ENCODE assay signal across 20 cellular contexts in the genomic region with DNA sequence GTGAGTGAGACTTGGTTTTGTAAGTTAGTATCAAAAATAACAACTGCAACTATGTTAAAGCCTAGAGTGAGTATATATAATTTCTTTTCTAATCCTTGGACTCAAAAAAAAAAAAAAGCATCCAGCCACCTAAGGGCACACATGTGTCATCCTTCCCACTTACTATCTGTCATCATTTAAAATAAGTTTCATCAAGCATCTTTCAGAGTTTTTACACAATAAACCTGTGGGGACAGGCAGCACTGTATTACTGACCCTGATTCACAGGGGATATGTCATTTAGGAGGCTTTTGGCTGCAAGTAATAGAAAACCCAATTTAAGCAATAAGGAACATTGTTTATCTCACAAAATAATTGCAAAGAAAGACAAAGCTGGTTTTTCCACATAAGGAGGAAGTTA. TPM values are rescaled to one million over a fixed set of nuclear protein-coding genes. Genes with fewer than 3 reads are reported as not detected.
DNase-seq lines count a peak whose midpoint lies in the region; ATAC-seq and TF ChIP-seq lines count a peak whose summit lies in the region.
"Had no signal": no experiment of that assay in that cellular context is flagged by ENCODE, and none has a peak within 500 bp of the region (broad histone marks: within the 10 kb centered on the region; RNA-seq: fewer than 3 reads in every experiment).

No MANE protein-coding gene starts in this region.

- peak overlapping the region; percentile 78; the same call in 1 of the 3 replicates for H2BK15ac ChIP-seq in IMR-90 (ENCODE audit: low read depth, low read length)

- H3K56ac ChIP-seq in IMR-90 (ENCODE audit: extremely low read depth, insufficient read depth, low read length), result no peak overlapping the region

- no peak overlapping the region for H3K4me2 ChIP-seq in IMR-90 (ENCODE audit: low read depth, low read length)
- H3K4me2 ChIP-seq in osteoblast (ENCODE audit: insufficient read depth, low read length), result no peak overlapping the region
- H3K4me2 ChIP-seq: KMS-11 had no signal

- no peak overlapping the region for H2AK5ac ChIP-seq in IMR-90 (ENCODE audit: low read depth, low read length)

- no peak for DNase-seq in activated CD8-positive, alpha-beta T cell treated with anti-CD3 and anti-CD28 coated beads for 36 hours
- no peak for DNase-seq in activated CD8-positive, alpha-beta T cell treated with anti-CD3 and anti-CD28 coated beads, Interleukin-2, amount 10 ng/mL, durations not matched to agents 7 days and 5 days
- DNase-seq in IMR-90, result no peak
- DNase-seq in epithelial cell of esophagus (ENCODE audit: low read depth), result peak; percentile 75
- no peak for DNase-seq in osteoblast (ENCODE audit: insufficient read length, low spot score, missing footprints)
- DNase-seq in cortex of kidney (lab: John Stamatoyannopoulos, UW), result no peak
- DNase-seq: BE2C; Caco-2; CD4-positive, CD25-positive, alpha-beta regulatory T cell; GDM1; GOT3; NCI-H1436; NCI-H1930; NCI-H524; NCI-H82; OCI-M1; SHP77 had no signal

- CTCF ChIA-PET in activated CD8-positive, alpha-beta T cell treated with anti-CD3 and anti-CD28 coated beads for 36 hours (lab: Charles Lee), result interaction anchor here (0.9 kb wide), 1 partner anchor 118 kb away, joined by 3 read pairs; no protein-coding TSS in a partner anchor
- CTCF ChIA-PET in activated CD8-positive, alpha-beta T cell treated with anti-CD3 and anti-CD28 coated beads, Interleukin-2, amount 10 ng/mL, durations not matched to agents 7 days and 5 days (lab: Charles Lee), result interaction anchor here (1.3 kb wide), 1 partner anchor 200 kb away, joined by 4 read pairs; no protein-coding TSS in a partner anchor
- CTCF ChIA-PET in IMR-90 (lab: Yijun Ruan, JAX), result no interaction called here

- TF ChIP-seq CTCF in activated CD8-positive, alpha-beta T cell treated with anti-CD3 and anti-CD28 coated beads for 36 hours (IDR thresholded peaks at IDR 0.05), result no peak
- no peak for TF ChIP-seq CTCF in IMR-90 (conservative IDR thresholded peaks at IDR 0.05; ENCODE audit: low read depth, low read length)
- TF ChIP-seq CTCF in epithelial cell of esophagus (IDR thresholded peaks at IDR 0.05; ENCODE audit: insufficient read depth, low read depth, low read length, missing control alignments), result no peak
- no peak for TF ChIP-seq CTCF in osteoblast (IDR thresholded peaks at IDR 0.05; ENCODE audit: extremely low read depth, low read depth, low read length)

- no peak overlapping the region for H3K27ac ChIP-seq in IMR-90 (ENCODE audit: insufficient read depth, low read length)
- H3K27ac ChIP-seq in osteoblast (ENCODE audit: low read depth, low read length), result peak overlapping the region; percentile 34
- H3K27ac ChIP-seq: KMS-11 had no signal

- no peak overlapping the region for H3K27ac Mint-ChIP-seq in activated CD8-positive, alpha-beta T cell treated with anti-CD3 and anti-CD28 coated beads for 36 hours
- no peak overlapping the region for H3K27ac Mint-ChIP-seq in activated CD8-positive, alpha-beta T cell treated with anti-CD3 and anti-CD28 coated beads, Interleukin-2, amount 10 ng/mL, durations not matched to agents 7 days and 5 days
- H3K27ac Mint-ChIP-seq: CD4-positive, CD25-positive, alpha-beta regulatory T cell had no signal

- POLR2A ChIA-PET in activated CD8-positive, alpha-beta T cell treated with anti-CD3 and anti-CD28 coated beads for 36 hours (lab: Charles Lee), result interaction anchor here (0.6 kb wide), 1 partner anchor 631 kb away, joined by 3 read pairs; no protein-coding TSS in a partner anchor
- POLR2A ChIA-PET in activated CD8-positive, alpha-beta T cell treated with anti-CD3 and anti-CD28 coated beads, Interleukin-2, amount 10 ng/mL, durations not matched to agents 7 days and 5 days (lab: Charles Lee), result no interaction called here
- POLR2A ChIA-PET in IMR-90 (lab: Charles Lee; ENCODE audit: unreplicated experiment), result no interaction called here

- no peak overlapping the region for H3K9ac ChIP-seq in IMR-90 (ENCODE audit: low read depth, low read length)
- H3K9ac ChIP-seq: KMS-11 had no signal

- H3K9me1 ChIP-seq in IMR-90 (ENCODE audit: insufficient read depth, low read length), result peaks cover 8% of the 10 kb centered on the region

- H3K36me3 Mint-ChIP-seq in activated CD8-positive, alpha-beta T cell treated with anti-CD3 and anti-CD28 coated beads for 36 hours (ENCODE audit: low read depth), result no peaks in the 10 kb centered on the region
- H3K36me3 Mint-ChIP-seq in activated CD8-positive, alpha-beta T cell treated with anti-CD3 and anti-CD28 coated beads, Interleukin-2, amount 10 ng/mL, durations not matched to agents 7 days and 5 days (ENCODE audit: low read depth), result no peaks in the 10 kb centered on the region

- peaks cover 3% of the 10 kb centered on the region for H3K27me3 Mint-ChIP-seq in activated CD8-positive, alpha-beta T cell treated with anti-CD3 and anti-CD28 coated beads for 36 hours
- H3K27me3 Mint-ChIP-seq in activated CD8-positive, alpha-beta T cell treated with anti-CD3 and anti-CD28 coated beads, Interleukin-2, amount 10 ng/mL, durations not matched to agents 7 days and 5 days (ENCODE audit: low read depth), result no peaks in the 10 kb centered on the region

- H3K4me1 ChIP-seq in IMR-90 (ENCODE audit: control insufficient read depth, insufficient read depth, low read length), result peaks cover 4% of the 10 kb centered on the region; the same call in 1 of the 2 replicates
- peaks cover 30% of the 10 kb centered on the region for H3K4me1 ChIP-seq in osteoblast (ENCODE audit: insufficient read depth, low read length)
- H3K4me1 ChIP-seq: BE2C, Caco-2 had no signal

- no peak overlapping the region for H4K5ac ChIP-seq in IMR-90 (ENCODE audit: low read depth, low read length)

- ATAC-seq in activated CD8-positive, alpha-beta T cell treated with anti-CD3 and anti-CD28 coated beads for 36 hours, result peak; percentile 53
- ATAC-seq in activated CD8-positive, alpha-beta T cell treated with anti-CD3 and anti-CD28 coated beads, Interleukin-2, amount 10 ng/mL, durations not matched to agents 7 days and 5 days, result no peak
- ATAC-seq in IMR-90 (ENCODE audit: low read depth) (no peak), HG02759 (IDR thresholded peaks at IDR 0.05; ENCODE audit: unreplicated experiment) (no peak), GM19035 (IDR thresholded peaks at IDR 0.05; ENCODE audit: unreplicated experiment) (no peak)

- H3K4me3 ChIP-seq in IMR-90 (ENCODE audit: insufficient read depth, low read depth, low read length) (no peak overlapping the region), epithelial cell of esophagus (ENCODE audit: low read length) (no peak overlapping the region), osteoblast (ENCODE audit: insufficient read depth, low read length) (no peak overlapping the region)

- no peak overlapping the region for H2AFZ ChIP-seq in IMR-90 (replicated peaks; ENCODE audit: low read length, poor library complexity)
- H2AFZ ChIP-seq in osteoblast (ENCODE audit: low read length), result no peak overlapping the region

- H3K27me3 ChIP-seq in IMR-90 (ENCODE audit: control insufficient read depth, insufficient read depth, low read length) (no peaks in the 10 kb centered on the region), osteoblast (ENCODE audit: insufficient read depth, low read length) (no peaks in the 10 kb centered on the region)
- H3K27me3 ChIP-seq: BE2C had no signal

- H2BK5ac ChIP-seq in IMR-90 (ENCODE audit: low read depth, low read length, poor library complexity, severe bottlenecking), result peak overlapping the region; percentile 29

- in situ Hi-C loops in IMR-90 (cut with MboI; ENCODE audit: low sequenced_read_pairs), result no loop called here

- dilution Hi-C loops in IMR-90 (cut with HindIII; ENCODE audit: low sequenced_read_pairs, unreplicated experiment), result no loop called here

- H3K18ac ChIP-seq in IMR-90 (ENCODE audit: low read depth, low read length), result no peak overlapping the region

- no peaks in the 10 kb centered on the region for H4K20me1 ChIP-seq in IMR-90 (ENCODE audit: insufficient read depth, low read length)
- H4K20me1 ChIP-seq in osteoblast (ENCODE audit: insufficient read depth, low read length), result no peaks in the 10 kb centered on the region

- peak overlapping the region; percentile 19; the same call in 1 of the 2 replicates for H3K4ac ChIP-seq in IMR-90 (ENCODE audit: low read depth, low read length)

- H3K23ac ChIP-seq in IMR-90 (ENCODE audit: low read depth, low read length), result no peak overlapping the region

- no TSS peak for BruUV-seq in IMR-90 (replicated peaks; lab: Mats Ljungman, UMichigan)

- no peak overlapping the region for H4K91ac ChIP-seq in IMR-90 (ENCODE audit: insufficient read depth, low read depth, low read length)

- no peaks in the 10 kb centered on the region for H3K79me1 ChIP-seq in IMR-90 (ENCODE audit: low read depth in 1 of 2, low read length in 2 of 2)

- TF ChIP-seq POLR2A in IMR-90 (IDR thresholded peaks at IDR 0.05; ENCODE audit: low read depth, low read length), result no peak

- TF ChIP-seq RAD21 in IMR-90 (IDR thresholded peaks at IDR 0.05; ENCODE audit: low read length), result no peak

- intact Hi-C loops in activated CD8-positive, alpha-beta T cell treated with anti-CD3 and anti-CD28 coated beads for 36 hours (cut with micrococcal nuclease), result no loop called here
- intact Hi-C loops in IMR-90 (cut with micrococcal nuclease), result no loop called here

- no peaks in the 10 kb centered on the region for H3K4me1 Mint-ChIP-seq in activated CD8-positive, alpha-beta T cell treated with anti-CD3 and anti-CD28 coated beads for 36 hours (ENCODE audit: low read depth)
- H3K4me1 Mint-ChIP-seq in activated CD8-positive, alpha-beta T cell treated with anti-CD3 and anti-CD28 coated beads, Interleukin-2, amount 10 ng/mL, durations not matched to agents 7 days and 5 days (ENCODE audit: low read depth), result no peaks in the 10 kb centered on the region
- H3K4me1 Mint-ChIP-seq: CD4-positive, CD25-positive, alpha-beta regulatory T cell had no signal

- H3K79me2 ChIP-seq in osteoblast (ENCODE audit: insufficient read depth, low read length), result no peaks in the 10 kb centered on the region

- H3K4me3 Mint-ChIP-seq in activated CD8-positive, alpha-beta T cell treated with anti-CD3 and anti-CD28 coated beads for 36 hours, result no peak overlapping the region
- H3K4me3 Mint-ChIP-seq in activated CD8-positive, alpha-beta T cell treated with anti-CD3 and anti-CD28 coated beads, Interleukin-2, amount 10 ng/mL, durations not matched to agents 7 days and 5 days, result no peak overlapping the region
- H3K4me3 Mint-ChIP-seq: CD4-positive, CD25-positive, alpha-beta regulatory T cell had no signal

- 0 out of 2 replicates have a peak overlapping the region, but pooled peaks have one; percentile 8 for H2BK20ac ChIP-seq in IMR-90 (ENCODE audit: low read depth, low read length)

- H3K9me3 ChIP-seq in IMR-90 (ENCODE audit: control insufficient read depth, insufficient read depth, low read length) (no peaks in the 10 kb centered on the region), osteoblast (ENCODE audit: low read depth, low read length) (no peaks in the 10 kb centered on the region)
- H3K9me3 ChIP-seq: BE2C, Caco-2 had no signal

- H3K9me3 Mint-ChIP-seq in activated CD8-positive, alpha-beta T cell treated with anti-CD3 and anti-CD28 coated beads for 36 hours, result no peaks in the 10 kb centered on the region
- no peaks in the 10 kb centered on the region for H3K9me3 Mint-ChIP-seq in activated CD8-positive, alpha-beta T cell treated with anti-CD3 and anti-CD28 coated beads, Interleukin-2, amount 10 ng/mL, durations not matched to agents 7 days and 5 days (ENCODE audit: insufficient read depth)

- H4K8ac ChIP-seq in IMR-90 (ENCODE audit: low read depth in 2 of 2, low read length in 2 of 2), result no peak overlapping the region

- no peaks in the 10 kb centered on the region for H3K36me3 ChIP-seq in IMR-90 (ENCODE audit: control insufficient read depth, insufficient read depth, low read length)
- H3K36me3 ChIP-seq in osteoblast (ENCODE audit: insufficient read depth, low read length), result no peaks in the 10 kb centered on the region
- H3K36me3 ChIP-seq: BE2C had no signal

- no peak overlapping the region for H3K14ac ChIP-seq in IMR-90 (replicated peaks; ENCODE audit: low read depth, low read length)

- no peak overlapping the region for H2AK9ac ChIP-seq in IMR-90 (replicated peaks; ENCODE audit: low read depth, low read length, poor library complexity)

- peak overlapping the region; percentile 39; the same call in 1 of the 2 replicates for H2BK120ac ChIP-seq in IMR-90 (ENCODE audit: low read depth, low read length)

RNA-seq across cellular contexts. Expression of a gene that starts 32.3 kb away (rescaled TPM):
- 10 to 100 TPM; 44.6 to 45.7 TPM for total RNA-seq in activated CD8-positive, alpha-beta T cell treated with anti-CD3 and anti-CD28 coated beads for 36 hours
- 10 to 100 TPM; 73.0 to 83.0 TPM for total RNA-seq in activated CD8-positive, alpha-beta T cell treated with anti-CD3 and anti-CD28 coated beads, Interleukin-2, amount 10 ng/mL, durations not matched to agents 7 days and 5 days
- 29.9 and 30.0 TPM in 2 replicates for total RNA-seq in IMR-90 (2012; rRNA removed)
- polyA plus RNA-seq in IMR-90 (2012; rRNA removed), result 15.4 and 18.0 TPM in 2 replicates
- 4.0 and 4.9 TPM in 2 replicates for polyA plus RNA-seq in IMR-90 (2012; cell fraction: cytosol; rRNA removed)
- polyA plus RNA-seq in IMR-90 (2012; cell fraction: nucleus; rRNA removed; ENCODE audit: low replicate concordance), result 14.4 and 46.7 TPM in 2 replicates
- 30.8 and 37.7 TPM in 2 replicates for total RNA-seq in osteoblast
